In genomic region chr6:52511572-52512151, GRCh38 we compare ENCODE assay signal across 11 cellular contexts.
A peak's percentile ranks its signal among the peaks of the same experiment; 100 is the strongest.
DNase-seq lines count a peak whose midpoint lies in the region; ATAC-seq, FAIRE-seq and TF ChIP-seq lines count a peak whose summit lies in the region.
"Had no signal": no experiment of that assay in that cellular context is flagged by ENCODE, and none has a peak within 500 bp of the region (broad histone marks: within the 10 kb centered on the region; RNA-seq: fewer than 3 reads in every experiment).

No MANE protein-coding gene starts in this region.

- no CpG with 5 or more reads among the region's 12 CpGs for WGBS in trophoblast cell (ENCODE audit: extremely low coverage, insufficient coverage, insufficient read length)

- H3K18ac ChIP-seq in trophoblast cell (ENCODE audit: low read length), result no peak overlapping the region

- peak overlapping the region; percentile 70 for H4K91ac ChIP-seq in trophoblast cell (ENCODE audit: low read depth, low read length)

- ATAC-seq in SK-N-SH treated with all-trans-retinoic acid at 6 μM for 48 hours (peak; percentile 10; the same call in 2 of the 3 replicates), foreskin keratinocyte (no peak), HG02981 (IDR thresholded peaks at IDR 0.05; ENCODE audit: unreplicated experiment) (no peak)
- ATAC-seq: activated naive CD4-positive, alpha-beta T cell treated with anti-CD3 and anti-CD28 coated beads, Interleukin-2, amount 50 U/mL, for 72 hours; stimulated activated naive B cell treated with anti-CD40 and anti-IgM and Interleukin-4, amounts not matched to agents 10 μg/mL and 1 μg/mL and 100 μg/mL, for 72 hours had no signal

- H3K23ac ChIP-seq in trophoblast cell (ENCODE audit: low read length), result no peak overlapping the region

- no peak overlapping the region for H4K8ac ChIP-seq in trophoblast cell (ENCODE audit: low read depth, low read length)

- peaks cover 92% of the 10 kb centered on the region for H3K36me3 ChIP-seq in BLaER1
- H3K36me3 ChIP-seq in trophoblast cell (ENCODE audit: control insufficient read depth in 1 of 2, insufficient read depth in 2 of 2, low read length in 2 of 2), result peaks cover 14 to 22% of the 10 kb centered on the region in 2 experiments

- peak overlapping the region; percentile 85 for H2BK12ac ChIP-seq in trophoblast cell (ENCODE audit: low read length)

- H2BK5ac ChIP-seq in trophoblast cell (ENCODE audit: low read depth, low read length, poor library complexity), result peak overlapping the region; percentile 71

- H3K14ac ChIP-seq in trophoblast cell (ENCODE audit: low read length), result peak overlapping the region; percentile 4

- H3K27me3 ChIP-seq in BLaER1 (no peaks in the 10 kb centered on the region), foreskin keratinocyte (no peaks in the 10 kb centered on the region), trophoblast cell (ENCODE audit: insufficient read depth, low read length) (no peaks in the 10 kb centered on the region)

- H3K4me3 ChIP-seq in BLaER1 (no peak overlapping the region), trophoblast cell (ENCODE audit: low read depth, low read length) (no peak overlapping the region)

- H4K12ac ChIP-seq in trophoblast cell (ENCODE audit: low read depth, low read length), result no peak overlapping the region

- H3K9me3 ChIP-seq in BLaER1 (no peaks in the 10 kb centered on the region), trophoblast cell (ENCODE audit: insufficient read depth, low read depth, low read length) (no peaks in the 10 kb centered on the region)

- no peaks in the 10 kb centered on the region for H3K79me2 ChIP-seq in trophoblast cell (ENCODE audit: control insufficient read depth, insufficient read depth, low read length, poor library complexity)

- H3K79me1 ChIP-seq in trophoblast cell (ENCODE audit: low read length), result peaks cover 16% of the 10 kb centered on the region

- FAIRE-seq in frontal cortex (lab: Jason Lieb, UNC), result no peak

- H3K4me1 ChIP-seq in BLaER1, result peaks cover 73% of the 10 kb centered on the region
- peaks cover 37% of the 10 kb centered on the region for H3K4me1 ChIP-seq in foreskin keratinocyte
- H3K4me1 ChIP-seq in trophoblast cell (ENCODE audit: control insufficient read depth in 1 of 2, insufficient read depth in 2 of 2, low read length in 2 of 2), result peaks cover 21 to 28% of the 10 kb centered on the region in 2 experiments

- in situ Hi-C loops in KBM-7 (cut with MboI; ENCODE audit: low pct_unique_long_range_greater_than_20kb, low sequenced_read_pairs), result no loop called here

- H3K27ac ChIP-seq in BLaER1, result peak overlapping the region; percentile 56
- peak overlapping the region; percentile 41 for H3K27ac ChIP-seq in foreskin keratinocyte
- peak overlapping the region; percentile 90 for H3K27ac ChIP-seq in trophoblast cell (ENCODE audit: low read depth, low read length)

- no peak overlapping the region for H2AFZ ChIP-seq in trophoblast cell (ENCODE audit: insufficient read depth, low read length, poor library complexity)

- H2AK5ac ChIP-seq in trophoblast cell (ENCODE audit: low read length), result no peak overlapping the region

- peak overlapping the region; percentile 52 for H2BK120ac ChIP-seq in trophoblast cell (ENCODE audit: insufficient read depth, low read length, poor library complexity)

- H3K4me2 ChIP-seq in BLaER1 (no peak overlapping the region; the same call in 1 of the 2 replicates), trophoblast cell (ENCODE audit: low read length) (peak overlapping the region; percentile 34)

- DNase-seq in foreskin keratinocyte (no peak), trophoblast cell (peak; percentile 89 to 94), MV-4-11 (lab: John Stamatoyannopoulos, UW) (no peak), KBM-7 (no peak), frontal cortex (ENCODE audit: low spot score in 2 of 2) (no peak)
- DNase-seq: activated B cell treated with CpG ODN at 0.5 μM for 24 hours; stimulated activated naive B cell treated with anti-CD40 and anti-IgM and Interleukin-4, amounts not matched to agents 10 μg/mL and 1 μg/mL and 100 μg/mL, for 72 hours had no signal

- H3K9ac ChIP-seq in BLaER1, result no peak overlapping the region; the same call in 1 of the 2 replicates
- no peak overlapping the region for H3K9ac ChIP-seq in trophoblast cell (ENCODE audit: low read length)

- H4K20me1 ChIP-seq in BLaER1, result peaks cover 2% of the 10 kb centered on the region; the same call in 1 of the 2 replicates

- no peak for TF ChIP-seq CTCF in foreskin keratinocyte (conservative IDR thresholded peaks at IDR 0.05)

- no peak overlapping the region for H3K4ac ChIP-seq in trophoblast cell (ENCODE audit: low read depth, low read length)

TF ChIP-seq in SK-N-SH treated with all-trans-retinoic acid at 6 μM for 48 hours, 23 proteins besides CTCF, POLR2A, EP300 and RAD21:
- no peak for TF ChIP-seq TOX (CRISPR knock-in tag; IDR thresholded peaks at IDR 0.05; ENCODE audit: borderline replicate concordance)
- TF ChIP-seq ARNTL (CRISPR knock-in tag; IDR thresholded peaks at IDR 0.05; ENCODE audit: borderline replicate concordance, low read depth), result no peak
- no peak for TF ChIP-seq CSRNP3 (CRISPR knock-in tag; IDR thresholded peaks at IDR 0.05)

Comparison
In these comparisons a context has a peak if more than half of its experiments do, and no peak if none do; other contexts are left out.
1. DNase-seq: peak in trophoblast cell (2 of 2); none in foreskin keratinocyte (0 of 2), MV-4-11 (single experiment), KBM-7 (single experiment) and frontal cortex (0 of 2).
2. Peak in every context shown above with its lines, with median percentiles within 50 percentile points of each other: H3K27ac ChIP-seq.